In the genomic region with DNA sequence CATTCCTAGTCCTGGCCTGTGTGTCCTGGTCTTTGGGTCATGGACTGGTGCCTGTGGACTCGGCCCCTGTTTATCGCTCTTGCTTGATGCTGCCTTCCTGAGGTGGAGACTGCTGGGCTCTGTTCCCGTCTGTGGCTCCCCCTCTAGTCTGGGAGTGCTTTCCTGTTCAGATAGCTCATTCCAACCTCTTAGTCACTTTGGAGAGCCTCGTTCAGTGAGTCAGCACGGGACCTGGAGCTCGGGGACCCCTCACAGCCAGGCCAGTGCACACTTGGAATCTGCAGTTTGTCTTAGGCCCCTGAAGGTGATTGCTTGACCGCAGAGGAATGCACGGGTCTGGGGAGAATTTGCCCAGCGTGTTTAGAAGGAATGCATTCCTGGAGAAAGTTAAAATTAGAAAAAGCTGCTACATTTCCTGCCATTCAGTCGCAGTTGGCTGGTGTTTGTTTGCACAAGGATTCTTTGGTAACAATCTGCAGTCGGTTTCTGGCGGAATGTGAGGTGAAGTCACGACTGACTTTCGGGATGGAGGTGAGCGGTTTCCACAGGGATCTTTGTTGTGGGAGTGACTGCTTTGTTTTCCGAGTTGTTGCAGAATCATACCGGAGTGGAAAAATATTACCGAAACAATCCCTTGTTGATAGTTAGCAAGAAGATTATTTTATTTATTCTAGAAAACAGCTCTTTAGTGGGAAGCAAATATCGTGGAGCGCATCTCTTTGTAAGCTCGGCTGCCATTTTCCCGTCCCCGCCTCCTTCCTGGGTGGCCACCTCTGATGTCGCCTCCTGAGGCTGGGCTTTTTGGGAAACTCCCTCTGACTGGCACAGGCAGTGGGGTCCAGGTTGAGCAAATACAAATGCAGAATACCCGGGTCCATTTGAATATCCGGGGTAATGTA, we compare ENCODE assay signal across 8 cellular contexts. TPM values are rescaled to one million over a fixed set of nuclear protein-coding genes. Genes with fewer than 3 reads are reported as not detected.
A peak's percentile ranks its signal among the peaks of the same experiment; 100 is the strongest.
DNase-seq lines count a peak whose midpoint lies in the region; ATAC-seq, FAIRE-seq and TF ChIP-seq lines count a peak whose summit lies in the region.

No MANE protein-coding gene starts in this region.

- CTCF ChIA-PET in Panc1 (lab: Charles Lee), result no interaction called here

- 13 to 16% methylated on average over 26 of the region's 26 CpGs for WGBS in pancreas, 2 donors

- no peak for FAIRE-seq in pancreas (lab: Jason Lieb, UNC)

- ATAC-seq in Panc1 (peak; percentile 82), pancreas (peak; percentile 49 to 74 (median 60))

- peak; percentile 99 for DNase-seq in Daoy (ENCODE audit: low read depth)
- DNase-seq in Panc1 (ENCODE audit: low read depth, low spot score), result peak; percentile 86
- DNase-seq in fibroblast of the conjunctiva (ENCODE audit: low read depth), result peak; percentile 89
- DNase-seq in pancreas, result peak in 4 of 6 donors; percentile 63 to 66 (median 64)
- no peak for DNase-seq in GM20000 (ENCODE audit: low spot score)
- DNase-seq in activated CD4-positive, alpha-beta T cell treated with anti-CD3 and anti-CD28 coated beads for 48 hours, result no peak
- DNase-seq in midbrain (lab: John Stamatoyannopoulos, UW), result no peak
- no peak for DNase-seq in NCI-H82 treated with DMSO at 0.1 percent for 48 hours (lab: John Stamatoyannopoulos, UW; ENCODE audit: unreplicated experiment)

- H3K9me3 ChIP-seq in Panc1 (ENCODE audit: control insufficient read depth, insufficient read depth, low read depth, low read length), result peaks cover 6% of the 10 kb centered on the region; the same call in 1 of the 2 replicates
- H3K9me3 ChIP-seq in pancreas, result no peaks in the 10 kb centered on the region

- in situ Hi-C loops in Panc1 (cut with HindIII; ENCODE audit: low pct_unique_long_range_greater_than_20kb, low sequenced_read_pairs), result no loop called here

- POLR2A ChIA-PET in Panc1 (lab: Charles Lee), result no interaction called here

- H3K27me3 ChIP-seq in Panc1 (ENCODE audit: control insufficient read depth, insufficient read depth, low read length) (no peaks in the 10 kb centered on the region), pancreas (no peaks in the 10 kb centered on the region)

- H3K27ac ChIP-seq in Panc1 (ENCODE audit: low read length) (peak overlapping the region; percentile 90), pancreas (peak overlapping the region; percentile 58 to 87 (median 72))

- TSS peak; percentile 13 for BruUV-seq in Panc1 (replicated peaks; lab: Mats Ljungman, UMichigan)

- peaks cover 93% of the 10 kb centered on the region for H3K4me1 ChIP-seq in Panc1 (ENCODE audit: control insufficient read depth, insufficient read depth, low read length)
- peaks cover 69 to 74% (median 69%) of the 10 kb centered on the region in 3 donors for H3K4me1 ChIP-seq in pancreas

- H3K36me3 ChIP-seq in Panc1 (ENCODE audit: control insufficient read depth, insufficient read depth, low read length) (no peaks in the 10 kb centered on the region), pancreas (no peaks in the 10 kb centered on the region)

- intact Hi-C loops in Panc1 (cut with micrococcal nuclease; ENCODE audit: unreplicated experiment), result no loop called here
- intact Hi-C loops in pancreas (cut with DNase I), result no loop called here

- H3K4me3 ChIP-seq in Panc1 (ENCODE audit: low read depth in 2 of 2, low read length in 2 of 2) (peak overlapping the region; percentile 30 to 49), pancreas (peak overlapping the region in 2 of 4 donors; percentile 13 to 19)

- TF ChIP-seq CTCF in Panc1 (IDR thresholded peaks at IDR 0.05) (no peak), pancreas (IDR thresholded peaks at IDR 0.05) (no peak), GM20000 (IDR thresholded peaks at IDR 0.05; ENCODE audit: extremely low read depth, missing control alignments) (no peak)

RNA-seq across cellular contexts. Expression of gene SH3BP4, which starts 29.6 kb away (rescaled TPM):
- 72.1 and 98.8 TPM in 2 replicates for total RNA-seq in Daoy (2014; rRNA removed; shearing (Covaris generic))
- 133 TPM for total RNA-seq in Panc1 (2021; ENCODE audit: unreplicated experiment)
- polyA plus RNA-seq in Panc1 (2012; ENCODE audit: insufficient read length), result 102 TPM
- 10 to 100 TPM; 61.6 to 99.7 (median 64.0) TPM for total RNA-seq in pancreas
- polyA plus RNA-seq in pancreas, result 10 to 100 TPM; 20.5 to 22.1 TPM

Comparison
In these comparisons a context has a peak if more than half of its experiments do, and no peak if none do; other contexts are left out.
1. DNase-seq: peak in Daoy (single experiment), Panc1 (single experiment), fibroblast of the conjunctiva (single experiment) and pancreas (4 of 6); none in GM20000 (single experiment), activated CD4-positive, alpha-beta T cell treated with anti-CD3 and anti-CD28 coated beads for 48 hours (single experiment), midbrain (single experiment) and NCI-H82 treated with DMSO at 0.1 percent for 48 hours (single experiment).